15 cellular contexts compared by ENCODE assay signal in genomic region chr5:159157552-159157951, GRCh38. TPM values are rescaled to one million over a fixed set of nuclear protein-coding genes. Genes with fewer than 3 reads are reported as not detected.
"Had no signal": no experiment of that assay in that cellular context is flagged by ENCODE, and none has a peak within 500 bp of the region (broad histone marks: within the 10 kb centered on the region; RNA-seq: fewer than 3 reads in every experiment).

No MANE protein-coding gene starts in this region.

- FAIRE-seq: bronchial epithelial cell, endometrium, small intestine had no signal

- H3K27me3 ChIP-seq: dorsolateral prefrontal cortex, esophagus squamous epithelium, transverse colon had no signal

- H3K4me3 ChIP-seq: dorsolateral prefrontal cortex, esophagus squamous epithelium, transverse colon had no signal

- H3K9me3 Mint-ChIP-seq: activated CD4-positive, alpha-beta T cell treated with anti-CD3 and anti-CD28 coated beads, Interleukin-2, amount 10 ng/mL, durations not matched to agents 7 days and 5 days; immature natural killer cell; naive thymus-derived CD8-positive, alpha-beta T cell had no signal

- H3K4me3 Mint-ChIP-seq: activated CD4-positive, alpha-beta T cell treated with anti-CD3 and anti-CD28 coated beads, Interleukin-2, amount 10 ng/mL, durations not matched to agents 7 days and 5 days; immature natural killer cell; naive thymus-derived CD8-positive, alpha-beta T cell had no signal

- H3K27me3 Mint-ChIP-seq: activated CD4-positive, alpha-beta T cell treated with anti-CD3 and anti-CD28 coated beads, Interleukin-2, amount 10 ng/mL, durations not matched to agents 7 days and 5 days; naive thymus-derived CD8-positive, alpha-beta T cell; progenitor cell of endocrine pancreas had no signal

- H3K27ac ChIP-seq: dorsolateral prefrontal cortex, VCaP had no signal

- H3K9me3 ChIP-seq: esophagus squamous epithelium, transverse colon had no signal

- DNase-seq: activated CD4-positive, alpha-beta T cell treated with anti-CD3 and anti-CD28 coated beads, Interleukin-2, amount 10 ng/mL, durations not matched to agents 7 days and 5 days; activated T-cell treated with anti-CD3 and anti-CD28 coated beads, Interleukin-2, amount 50 U/mL, for 1 hour; aorta; esophagus squamous epithelium; immature natural killer cell; left cardiac atrium; right cardiac atrium; small intestine; transverse colon had no signal

RNA-seq across cellular contexts. Expression of gene EBF1, which starts 57.8 kb away (rescaled TPM):
- total RNA-seq: bronchial epithelial cell had no signal
- polyA plus RNA-seq: immature natural killer cell had no signal
